Comparison of ENCODE assay signal across 8 cellular contexts in genomic region chr1:47436304-47436978, GRCh38. TPM values are rescaled to one million over a fixed set of nuclear protein-coding genes. Genes with fewer than 3 reads are reported as not detected.
DNase-seq lines count a peak whose midpoint lies in the region; ATAC-seq and TF ChIP-seq lines count a peak whose summit lies in the region.

No MANE protein-coding gene starts in this region.

- H3K4me1 Mint-ChIP-seq in type B pancreatic cell (ENCODE audit: unreplicated experiment): peaks cover 36% of the 10 kb centered on the region

- TF ChIP-seq CTCF in gastroesophageal sphincter (IDR thresholded peaks at IDR 0.05) (peak in 3 of 4 experiments; percentile 57 to 75 (median 62)), parathyroid adenoma (IDR thresholded peaks at IDR 0.05) (peak; percentile 43), type B pancreatic cell (conservative IDR thresholded peaks at IDR 0.05) (peak; percentile 93)

- no peaks in the 10 kb centered on the region for H3K36me3 Mint-ChIP-seq in type B pancreatic cell

- peaks cover 99% of the 10 kb centered on the region for H3K27me3 ChIP-seq in gastroesophageal sphincter
- H3K27me3 ChIP-seq in parathyroid adenoma (ENCODE audit: control insufficient read depth, insufficient read depth, low read length): no peaks in the 10 kb centered on the region

- peak overlapping the region; percentile 74 for H3K27ac Mint-ChIP-seq in type B pancreatic cell

- TF ChIP-seq EP300 in Ishikawa (IDR thresholded peaks at IDR 0.05; ENCODE audit: borderline replicate concordance) (0 out of 2 replicates have a peak, but pooled peaks have one; percentile 13), gastroesophageal sphincter (IDR thresholded peaks at IDR 0.05) (no peak)

- H3K4me3 ChIP-seq in gastroesophageal sphincter (peak overlapping the region; percentile 39 to 72), parathyroid adenoma (ENCODE audit: low read depth, low read length) (peak overlapping the region; percentile 54)

- H3K36me3 ChIP-seq in gastroesophageal sphincter: no peaks in the 10 kb centered on the region
- H3K36me3 ChIP-seq in parathyroid adenoma (ENCODE audit: control insufficient read depth, insufficient read depth, low read length): no peaks in the 10 kb centered on the region

- 20 to 28% methylated on average over 2 to 4 of the region's 23 CpGs for WGBS in gastroesophageal sphincter (ENCODE audit: low coverage in 1 of 2), 2 donors

- peak overlapping the region; percentile 83 for H3K4me2 ChIP-seq in parathyroid adenoma (ENCODE audit: low read length)

- peak overlapping the region; percentile 77 for H2AFZ ChIP-seq in parathyroid adenoma

- H3K9me3 Mint-ChIP-seq in type B pancreatic cell: no peaks in the 10 kb centered on the region

- peak; percentile 69 for TF ChIP-seq RAD21 in Ishikawa (IDR thresholded peaks at IDR 0.05; ENCODE audit: low read depth)

- peak overlapping the region in 3 of 4 donors; percentile 73 to 82 (median 79) for H3K27ac ChIP-seq in gastroesophageal sphincter
- H3K27ac ChIP-seq in parathyroid adenoma: no peak overlapping the region

- peak overlapping the region; percentile 92 for H3K4me3 Mint-ChIP-seq in type B pancreatic cell

- no peak overlapping the region for H3K9ac ChIP-seq in parathyroid adenoma

- peaks cover 59% of the 10 kb centered on the region for H3K27me3 Mint-ChIP-seq in type B pancreatic cell

- no peak for TF ChIP-seq POLR2A in gastroesophageal sphincter (IDR thresholded peaks at IDR 0.05)

- H3K4me1 ChIP-seq in gastroesophageal sphincter (peaks cover 0 to 71% (median 27%) of the 10 kb centered on the region in 3 donors), parathyroid adenoma (no peaks in the 10 kb centered on the region)

- ATAC-seq in GM21717 (IDR thresholded peaks at IDR 0.05; ENCODE audit: unreplicated experiment) (peak; percentile 50), gastroesophageal sphincter (no peak)

- H3K9me3 ChIP-seq in gastroesophageal sphincter (no peaks in the 10 kb centered on the region), parathyroid adenoma (ENCODE audit: control insufficient read depth, low read length) (no peaks in the 10 kb centered on the region)

- H3K79me2 ChIP-seq in parathyroid adenoma: no peaks in the 10 kb centered on the region

- peak; percentile 45 for DNase-seq in DMS79 (lab: John Stamatoyannopoulos, UW)
- DNase-seq in RPMI8226: peak; percentile 88
- peak; percentile 71 for DNase-seq in activated T-helper 9 cell treated with anti-CD3 and anti-CD28 coated beads, Interleukin-2, amount 50 U/mL, for 16 hours (ENCODE audit: low read depth)
- DNase-seq in type B pancreatic cell (ENCODE audit: extremely low spot score, unreplicated experiment): peak; percentile 84

TF ChIP-seq in Ishikawa, 13 proteins besides CTCF, POLR2A, EP300 and RAD21:
- TF ChIP-seq NFIC (IDR thresholded peaks at IDR 0.05): no peak
- TF ChIP-seq CREB1 (IDR thresholded peaks at IDR 0.05; ENCODE audit: low read depth): no peak
- no peak for TF ChIP-seq TAF1 (IDR thresholded peaks at IDR 0.05; ENCODE audit: low read depth)
- TF ChIP-seq, protein P1, sequence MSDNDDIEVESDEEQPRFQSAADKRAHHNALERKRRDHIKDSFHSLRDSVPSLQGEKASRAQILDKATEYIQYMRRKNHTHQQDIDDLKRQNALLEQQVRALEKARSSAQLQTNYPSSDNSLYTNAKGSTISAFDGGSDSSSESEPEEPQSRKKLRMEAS (IDR thresholded peaks at IDR 0.05): peak; percentile 47; the same call in 1 of the 2 replicates
- no peak; the same call in 1 of the 2 replicates for TF ChIP-seq TEAD4 (IDR thresholded peaks at IDR 0.05)
- peak; percentile 74; the same call in 1 of the 2 replicates for TF ChIP-seq ZBTB7A (IDR thresholded peaks at IDR 0.05; ENCODE audit: low read depth)
- no peak for TF ChIP-seq EGR1 (IDR thresholded peaks at IDR 0.05)
- TF ChIP-seq FOXM1 (IDR thresholded peaks at IDR 0.05; ENCODE audit: borderline replicate concordance, low read depth): no peak
- TF ChIP-seq CEBPB (IDR thresholded peaks at IDR 0.05): peak; percentile 59
- TF ChIP-seq YY1 (IDR thresholded peaks at IDR 0.05; ENCODE audit: low read depth): no peak
- no peak for TF ChIP-seq TCF12 (IDR thresholded peaks at IDR 0.05; ENCODE audit: low read depth)

RNA-seq across cellular contexts. Expression of gene FOXD2, which starts 1.4 kb away (rescaled TPM):
- total RNA-seq in gastroesophageal sphincter (under 1 TPM; 0.04 to 0.81 (median 0.57) TPM), type B pancreatic cell (ENCODE audit: low replicate concordance) (0.64 and 4.9 TPM in 2 replicates)

RNA-seq across cellular contexts. Expression of gene FOXE3, which starts 20.4 kb away (rescaled TPM):
- total RNA-seq in gastroesophageal sphincter: not detected
- total RNA-seq in type B pancreatic cell (ENCODE audit: low replicate concordance): 0.14 TPM in 1 of 2 replicates, not detected in the other

Comparison
In these comparisons a context has a peak if more than half of its experiments do, and no peak if none do; other contexts are left out.
1. CTCF ChIP-seq: peak in every context shown above with its lines; median percentile 93 in type B pancreatic cell; 62 in gastroesophageal sphincter; 43 in parathyroid adenoma.